23 cellular contexts compared by ENCODE assay signal in genomic region chr10:33329178-33329577, GRCh38. TPM values are rescaled to one million over a fixed set of nuclear protein-coding genes. Genes with fewer than 3 reads are reported as not detected.
A peak's percentile ranks its signal among the peaks of the same experiment; 100 is the strongest.
DNase-seq lines count a peak whose midpoint lies in the region; ATAC-seq and TF ChIP-seq lines count a peak whose summit lies in the region.
"Had no signal": no experiment of that assay in that cellular context is flagged by ENCODE, and none has a peak within 500 bp of the region (broad histone marks: within the 10 kb centered on the region; RNA-seq: fewer than 3 reads in every experiment).

No MANE protein-coding gene starts in this region.

- POLR2A ChIA-PET in PC-3 (lab: Charles Lee; ENCODE audit: unreplicated experiment), result interaction anchor here (0.5 to 0.6 kb wide), 2 partner anchors 52 to 906 kb away, joined by 3 to 4 read pairs; no protein-coding TSS in a partner anchor

- H3K4me1 Mint-ChIP-seq in type B pancreatic cell (ENCODE audit: unreplicated experiment), result peaks cover 47% of the 10 kb centered on the region

- peaks cover 40% of the 10 kb centered on the region for H3K36me3 Mint-ChIP-seq in type B pancreatic cell
- H3K36me3 Mint-ChIP-seq: CD14-positive monocyte, IgD-negative memory B cell had no signal

- peak overlapping the region; percentile 89 for H3K9ac ChIP-seq in PC-3 (ENCODE audit: low read length)

- H3K9me2 ChIP-seq in PC-3 (replicated peaks; ENCODE audit: low read length), result no peaks in the 10 kb centered on the region

- CTCF ChIA-PET in PC-3 (lab: Charles Lee), result interaction anchor here (0.5 to 0.6 kb wide), 2 partner anchors 21 to 649 kb away, joined by 3 to 4 read pairs; no protein-coding TSS in a partner anchor

- H3K36me3 ChIP-seq in cardiac muscle cell (peaks cover 30% of the 10 kb centered on the region), PC-3 (ENCODE audit: low read depth, low read length) (peaks cover 93% of the 10 kb centered on the region)
- H3K36me3 ChIP-seq: breast epithelium, uterus, WERI-Rb-1 had no signal

- no peak overlapping the region for H3K27ac ChIP-seq in cardiac muscle cell
- H3K27ac ChIP-seq in PC-3 (ENCODE audit: low read length), result peak overlapping the region; percentile 86
- H3K27ac ChIP-seq: breast epithelium, SJSA1, WERI-Rb-1 had no signal

- BruUV-seq in PC-3 (replicated peaks; lab: Mats Ljungman, UMichigan), result no TSS peak

- H3K9me3 ChIP-seq in cardiac muscle cell (ENCODE audit: low read depth) (no peaks in the 10 kb centered on the region), PC-3 (ENCODE audit: low read length) (no peaks in the 10 kb centered on the region)
- H3K9me3 ChIP-seq: breast epithelium, SJSA1, uterus had no signal

- H3K4me3 Mint-ChIP-seq in type B pancreatic cell, result no peak overlapping the region
- H3K4me3 Mint-ChIP-seq: CD14-positive monocyte, GM23338, IgD-negative memory B cell had no signal

- peak overlapping the region; percentile 78 for H3K4me2 ChIP-seq in PC-3 (ENCODE audit: low read length)
- H3K4me2 ChIP-seq: GM23338 had no signal

- peaks cover 18% of the 10 kb centered on the region for H3F3A ChIP-seq in PC-3 (ENCODE audit: low read length, unreplicated experiment)

- TF ChIP-seq CTCF in cardiac muscle cell (IDR thresholded peaks at IDR 0.05; ENCODE audit: low read depth, low read length) (no peak), PC-3 (conservative IDR thresholded peaks at IDR 0.05; ENCODE audit: low read depth, low read length) (no peak), fibroblast of mammary gland (conservative IDR thresholded peaks at IDR 0.05; ENCODE audit: control insufficient read depth, insufficient read depth, low read depth, low read length) (no peak), type B pancreatic cell (conservative IDR thresholded peaks at IDR 0.05) (no peak)

- H3K27ac Mint-ChIP-seq in type B pancreatic cell, result no peak overlapping the region
- H3K27ac Mint-ChIP-seq: CD14-positive monocyte, GM23338, IgD-negative memory B cell had no signal

- H3K27me3 Mint-ChIP-seq in type B pancreatic cell, result no peaks in the 10 kb centered on the region

- intact Hi-C loops in Right ventricle myocardium inferior (cut with DNase I) (no loop called here), PC-3 (cut with micrococcal nuclease) (loop anchor here (1.0 to 5.0 kb wide), 4 partner anchors 56 to 1200 kb away; no protein-coding TSS in a partner anchor)

- peaks cover 100% of the 10 kb centered on the region for H3K79me2 ChIP-seq in PC-3 (ENCODE audit: low read length)

- no peaks in the 10 kb centered on the region for H3K9me3 Mint-ChIP-seq in type B pancreatic cell
- H3K9me3 Mint-ChIP-seq: CD14-positive monocyte, GM23338, IgD-negative memory B cell had no signal

- H3K4me1 ChIP-seq in cardiac muscle cell (ENCODE audit: low read depth), result peaks cover 53% of the 10 kb centered on the region
- peaks cover 53% of the 10 kb centered on the region for H3K4me1 ChIP-seq in PC-3 (ENCODE audit: insufficient read depth, low read length)
- H3K4me1 ChIP-seq: uterus had no signal

- ATAC-seq in Right ventricle myocardium inferior (no peak), PC-3 (peak; percentile 29)
- ATAC-seq: GM23338 had no signal

- H3K27me3 ChIP-seq in cardiac muscle cell (no peaks in the 10 kb centered on the region), PC-3 (ENCODE audit: low read length) (no peaks in the 10 kb centered on the region)
- H3K27me3 ChIP-seq: breast epithelium, SJSA1, uterus had no signal

- DNase-seq in cardiac muscle cell (ENCODE audit: low read depth in 1 of 2, low spot score in 1 of 2) (no peak), Right ventricle myocardium inferior (ENCODE audit: missing footprints) (no peak), PC-3 (peak; percentile 98), fibroblast of mammary gland (ENCODE audit: low read depth) (no peak), skeletal muscle cell (ENCODE audit: low read depth) (no peak), COR-L47 (lab: John Stamatoyannopoulos, UW) (no peak), islet precursor cell (no peak), type B pancreatic cell (ENCODE audit: extremely low spot score, unreplicated experiment) (no peak)
- DNase-seq: activated CD4-positive, alpha-beta T cell treated with anti-CD3 and anti-CD28 coated beads, Interleukin-2, amount 50 U/mL, for 1 hour; activated effector memory CD4-positive, alpha-beta T cell treated with Interleukin-2 at 50 U/mL for 16 hours; DMS 273 treated with DMSO at 0.1 percent for 48 hours; MM.1S; NCI-H1694; stimulated activated CD8-positive, alpha-beta memory T cell treated with anti-CD3 and anti-CD28 coated beads, Interleukin-4, amount 100 ng/mL, for 48 hours; substantia nigra; T-helper 2 cell; uterus; WERI-Rb-1 had no signal

- H3K4me3 ChIP-seq in cardiac muscle cell (peak overlapping the region; percentile 95), PC-3 (ENCODE audit: low read length) (peak overlapping the region; percentile 69), fibroblast of mammary gland (ENCODE audit: control insufficient read depth, low read depth, low read length) (peak overlapping the region; percentile 10), skeletal muscle cell (ENCODE audit: low read depth, low read length) (peak overlapping the region; percentile 5)
- H3K4me3 ChIP-seq: breast epithelium, GM23338, SJSA1, uterus had no signal

- no peak overlapping the region for H2AFZ ChIP-seq in PC-3 (ENCODE audit: low read length)
- H2AFZ ChIP-seq: GM23338 had no signal

- peaks cover 82% of the 10 kb centered on the region for H4K20me1 ChIP-seq in PC-3 (ENCODE audit: low read length)

RNA-seq across cellular contexts. Expression of gene NRP1, which starts 5.3 kb away (rescaled TPM):
- total RNA-seq in cardiac muscle cell, result 178 and 327 TPM in 2 replicates
- polyA plus RNA-seq in cardiac muscle cell, result 145 and 241 TPM in 2 replicates
- total RNA-seq in Right ventricle myocardium inferior, result 175 TPM
- 482 and 555 TPM in 2 replicates for total RNA-seq in PC-3 (2014; rRNA removed)
- total RNA-seq in type B pancreatic cell (ENCODE audit: low replicate concordance), result 20.4 and 70.7 TPM in 2 replicates
- polyA plus RNA-seq: IgD-negative memory B cell had no signal

Comparison
In these comparisons a context has a peak if more than half of its experiments do, and no peak if none do; other contexts are left out.
1. H3K4me3 ChIP-seq: peak in every context shown above with its lines; median percentile 95 in cardiac muscle cell; 69 in PC-3; 10 in fibroblast of mammary gland; 5 in skeletal muscle cell.